In genomic region chr9:7266911-7267555, GRCh38 we compare ENCODE assay signal across 15 cellular contexts.
A peak's percentile ranks its signal among the peaks of the same experiment; 100 is the strongest.
DNase-seq lines count a peak whose midpoint lies in the region; ATAC-seq and TF ChIP-seq lines count a peak whose summit lies in the region.
"Had no signal": no experiment of that assay in that cellular context is flagged by ENCODE, and none has a peak within 500 bp of the region (broad histone marks: within the 10 kb centered on the region; RNA-seq: fewer than 3 reads in every experiment).

No MANE protein-coding gene starts in this region.

- no peak overlapping the region for H3K4me2 ChIP-seq in GM23338
- H3K4me2 ChIP-seq in neural progenitor cell = peak overlapping the region; percentile 10

- H2AFZ ChIP-seq in GM23338 (peak overlapping the region; percentile 74; the same call in 1 of the 2 replicates), neural progenitor cell (replicated peaks) (no peak overlapping the region)

- ATAC-seq in GM23338 = no peak
- ATAC-seq in GM18498 (IDR thresholded peaks at IDR 0.05; ENCODE audit: unreplicated experiment) = no peak
- no peak for ATAC-seq in HG03196 (IDR thresholded peaks at IDR 0.05; ENCODE audit: unreplicated experiment)
- ATAC-seq in HG03342 (IDR thresholded peaks at IDR 0.05; ENCODE audit: unreplicated experiment) = no peak
- ATAC-seq: HCT116; right cardiac atrium; stimulated activated naive CD8-positive, alpha-beta T cell treated with anti-CD3 and anti-CD28 coated beads, Interleukin-15, Interleukin-2, amounts not matched to agents 100 U/mL and 50 U/mL, for 24 hours had no signal

- H3K9ac ChIP-seq in neural progenitor cell = no peak overlapping the region

- TF ChIP-seq CTCF in GM23338 (conservative IDR thresholded peaks at IDR 0.05; ENCODE audit: low read depth in 2 of 2) (no peak), neural progenitor cell (IDR thresholded peaks at IDR 0.05) (no peak)

- no peaks in the 10 kb centered on the region for H3K79me2 ChIP-seq in GM23338 (replicated peaks; ENCODE audit: insufficient read depth)
- no peaks in the 10 kb centered on the region for H3K79me2 ChIP-seq in neural progenitor cell (ENCODE audit: low read depth)

- H3K9me2 ChIP-seq in GM23338 (ENCODE audit: insufficient read depth) = 0 out of 2 replicates have a peak, but pooled peaks cover 12% of the 10 kb centered on the region

- no peaks in the 10 kb centered on the region for H3K27me3 Mint-ChIP-seq in GM23338 (ENCODE audit: insufficient read depth, low read depth, poor library complexity)
- H3K27me3 Mint-ChIP-seq in neural progenitor cell (ENCODE audit: insufficient read depth, low read depth) = no peaks in the 10 kb centered on the region

- H3F3A ChIP-seq in GM23338 (replicated peaks; ENCODE audit: low read depth) (no peaks in the 10 kb centered on the region), neural progenitor cell (ENCODE audit: low read depth) (peaks cover 12% of the 10 kb centered on the region)

- DNase-seq in GM23338 (ENCODE audit: low spot score) (no peak), NCI-H2227 (lab: John Stamatoyannopoulos, UW; ENCODE audit: unreplicated experiment) (peak; percentile 41), cerebellum (ENCODE audit: low spot score) (peak; percentile 44), neural progenitor cell (ENCODE audit: low spot score) (peak; percentile 60), HuH-7.5 (ENCODE audit: low spot score) (no peak)
- DNase-seq: activated CD4-positive, alpha-beta T cell treated with anti-CD3 and anti-CD28 coated beads, Interleukin-2, amount 50 U/mL, for 1 hour; EL; stimulated activated CD4-positive, alpha-beta T cell treated with anti-CD3 and anti-CD28 coated beads, Interleukin-4, amount 100 ng/mL, for 4 hours; stimulated activated naive CD8-positive, alpha-beta T cell treated with anti-CD3 and anti-CD28 coated beads, Interleukin-15, Interleukin-2, amounts not matched to agents 100 U/mL and 50 U/mL, for 24 hours had no signal

- H4K20me1 ChIP-seq in GM23338 (replicated peaks; ENCODE audit: insufficient read depth) (no peaks in the 10 kb centered on the region), neural progenitor cell (ENCODE audit: low read depth) (no peaks in the 10 kb centered on the region)

- H3K27ac Mint-ChIP-seq in GM23338 (no peak overlapping the region), neural progenitor cell (peak overlapping the region; percentile 61)
- H3K27ac Mint-ChIP-seq: T-helper 2 cell treated with Interferon-gamma antibody and Interleukin-4, amounts not matched to agents 5 μg/mL and 100 μg/mL, for 36 hours had no signal

- H3K4me3 ChIP-seq in GM23338 = no peak overlapping the region
- H3K4me3 ChIP-seq in neural progenitor cell = no peak overlapping the region

- H3K4me3 Mint-ChIP-seq in GM23338 = no peak overlapping the region
- no peak overlapping the region for H3K4me3 Mint-ChIP-seq in neural progenitor cell
- H3K4me3 Mint-ChIP-seq: T-helper 2 cell treated with Interferon-gamma antibody and Interleukin-4, amounts not matched to agents 5 μg/mL and 100 μg/mL, for 36 hours had no signal

- H3K9me3 Mint-ChIP-seq in GM23338 (no peaks in the 10 kb centered on the region), neural progenitor cell (no peaks in the 10 kb centered on the region)
- H3K9me3 Mint-ChIP-seq: T-helper 2 cell treated with Interferon-gamma antibody and Interleukin-4, amounts not matched to agents 5 μg/mL and 100 μg/mL, for 36 hours had no signal

- no peak overlapping the region for H3K27ac ChIP-seq in GM23338 (ENCODE audit: low read depth)
- peak overlapping the region; percentile 80 for H3K27ac ChIP-seq in neural progenitor cell

- H3K9me3 ChIP-seq in neural progenitor cell (ENCODE audit: low read depth) = no peaks in the 10 kb centered on the region

- H3K4me1 Mint-ChIP-seq in GM23338 (peaks cover 7% of the 10 kb centered on the region; the same call in 1 of the 3 replicates), neural progenitor cell (peaks cover 13% of the 10 kb centered on the region)

- no peaks in the 10 kb centered on the region for H3K36me3 Mint-ChIP-seq in GM23338 (ENCODE audit: low read depth)
- H3K36me3 Mint-ChIP-seq in neural progenitor cell = no peaks in the 10 kb centered on the region

- H3K4me1 ChIP-seq in GM23338 (ENCODE audit: insufficient read depth) (no peaks in the 10 kb centered on the region), neural progenitor cell (peaks cover 16% of the 10 kb centered on the region)

- H3K36me3 ChIP-seq in GM23338 (ENCODE audit: insufficient read depth) = no peaks in the 10 kb centered on the region
- H3K36me3 ChIP-seq in neural progenitor cell = no peaks in the 10 kb centered on the region

- H3K27me3 ChIP-seq in GM23338 (ENCODE audit: insufficient read depth) (no peaks in the 10 kb centered on the region), neural progenitor cell (no peaks in the 10 kb centered on the region)

TF ChIP-seq in GM23338, 12 proteins besides CTCF, POLR2A, EP300 and RAD21:
- TF ChIP-seq ETS1 (IDR thresholded peaks at IDR 0.05) = no peak
- no peak for TF ChIP-seq REST (IDR thresholded peaks at IDR 0.05; ENCODE audit: unreplicated experiment)
- no peak for TF ChIP-seq EZH2 (IDR thresholded peaks at IDR 0.05; ENCODE audit: low read depth, unreplicated experiment)
- no peak for TF ChIP-seq ZNF331 (CRISPR knock-in tag; IDR thresholded peaks at IDR 0.05; ENCODE audit: low read depth)

Comparison
In these comparisons a context has a peak if more than half of its experiments do, and no peak if none do; other contexts are left out.
1. DNase-seq: peak in NCI-H2227 (single experiment), cerebellum (single experiment) and neural progenitor cell (single experiment); none in GM23338 (single experiment) and HuH-7.5 (single experiment).